ENCODE assay signal across 8 cellular contexts in genomic region chr15:85329561-85330421, GRCh38. TPM values are rescaled to one million over a fixed set of nuclear protein-coding genes. Genes with fewer than 3 reads are reported as not detected.
DNase-seq lines count a peak whose midpoint lies in the region; ATAC-seq, FAIRE-seq and TF ChIP-seq lines count a peak whose summit lies in the region.

No MANE protein-coding gene starts in this region.

- H3K36me3 Mint-ChIP-seq in CD4-positive, alpha-beta T cell (ENCODE audit: low read depth) = no peaks in the 10 kb centered on the region
- H3K36me3 Mint-ChIP-seq in T-helper 2 cell treated with Interferon-gamma antibody and Interleukin-4, amounts not matched to agents 5 μg/mL and 100 μg/mL, for 36 hours (ENCODE audit: low read depth) = peaks cover 3% of the 10 kb centered on the region

- peak in 1 of 4 donors; percentile 21 for TF ChIP-seq POLR2A in esophagus squamous epithelium (IDR thresholded peaks at IDR 0.05)

- CTCF ChIA-PET in CD4-positive, alpha-beta T cell (lab: Charles Lee) = interaction anchor here (1.1 to 3.1 kb wide), 7 partner anchors 10 to 114 kb away, joined by 3 to 29 read pairs (median 4); no protein-coding TSS in a partner anchor

- no peaks in the 10 kb centered on the region for H3K9me3 ChIP-seq in CD4-positive, alpha-beta T cell (ENCODE audit: control insufficient read depth, low read length)
- H3K9me3 ChIP-seq in esophagus squamous epithelium (no peaks in the 10 kb centered on the region), pancreas (no peaks in the 10 kb centered on the region)

- peaks cover 63% of the 10 kb centered on the region for H3K4me1 Mint-ChIP-seq in CD4-positive, alpha-beta T cell (ENCODE audit: low read depth)
- H3K4me1 Mint-ChIP-seq in T-helper 2 cell treated with Interferon-gamma antibody and Interleukin-4, amounts not matched to agents 5 μg/mL and 100 μg/mL, for 36 hours (ENCODE audit: low read depth) = peaks cover 50% of the 10 kb centered on the region

- intact Hi-C loops in CD4-positive, alpha-beta T cell (cut with DNase I, micrococcal nuclease) = loop anchor here (2.0 to 10.0 kb wide), 6 partner anchors 33 to 338 kb away; partner anchors contain the start of gene AKAP13 (in 1 of the 2)
- intact Hi-C loops in esophagus squamous epithelium (cut with DNase I) (no loop called here), pancreas (cut with DNase I) (no loop called here)

- peak; percentile 52 for ATAC-seq in CD4-positive, alpha-beta T cell (ENCODE audit: poor library complexity)
- peak; percentile 64 for ATAC-seq in HG03175 (IDR thresholded peaks at IDR 0.05; ENCODE audit: unreplicated experiment)
- peak; percentile 42 to 74 (median 64) for ATAC-seq in pancreas

- H3K27me3 ChIP-seq in CD4-positive, alpha-beta T cell (ENCODE audit: control insufficient read depth, insufficient read depth, low read length) = no peaks in the 10 kb centered on the region
- H3K27me3 ChIP-seq in esophagus squamous epithelium (no peaks in the 10 kb centered on the region), pancreas (no peaks in the 10 kb centered on the region)

- H3K27ac Mint-ChIP-seq in CD4-positive, alpha-beta T cell = peak overlapping the region; percentile 85
- peak overlapping the region; percentile 98 for H3K27ac Mint-ChIP-seq in T-helper 2 cell treated with Interferon-gamma antibody and Interleukin-4, amounts not matched to agents 5 μg/mL and 100 μg/mL, for 36 hours

- WGBS in esophagus squamous epithelium, 2 donors = 19 to 38% methylated on average over 16 to 19 of the region's 19 CpGs
- WGBS in pancreas, 2 donors = 35 to 43% methylated on average over 19 of the region's 19 CpGs

- H3K4me3 Mint-ChIP-seq in CD4-positive, alpha-beta T cell = peak overlapping the region; percentile 96
- H3K4me3 Mint-ChIP-seq in T-helper 2 cell treated with Interferon-gamma antibody and Interleukin-4, amounts not matched to agents 5 μg/mL and 100 μg/mL, for 36 hours = peak overlapping the region; percentile 97

- no peaks in the 10 kb centered on the region for H3K36me3 ChIP-seq in esophagus squamous epithelium
- no peaks in the 10 kb centered on the region for H3K36me3 ChIP-seq in pancreas

- no peaks in the 10 kb centered on the region for H3K9me3 Mint-ChIP-seq in CD4-positive, alpha-beta T cell
- H3K9me3 Mint-ChIP-seq in T-helper 2 cell treated with Interferon-gamma antibody and Interleukin-4, amounts not matched to agents 5 μg/mL and 100 μg/mL, for 36 hours = no peaks in the 10 kb centered on the region

- H3K4me1 ChIP-seq in esophagus squamous epithelium (peaks cover 11 to 31% (median 19%) of the 10 kb centered on the region in 3 donors), pancreas (peaks cover 0 to 3% (median 0%) of the 10 kb centered on the region in 3 donors)

- no peaks in the 10 kb centered on the region for H3K27me3 Mint-ChIP-seq in CD4-positive, alpha-beta T cell
- H3K27me3 Mint-ChIP-seq in T-helper 2 cell treated with Interferon-gamma antibody and Interleukin-4, amounts not matched to agents 5 μg/mL and 100 μg/mL, for 36 hours (ENCODE audit: low read depth) = no peaks in the 10 kb centered on the region

- peak; percentile 95 for FAIRE-seq in GM19239 (lab: Jason Lieb, UNC)
- no peak for FAIRE-seq in pancreas (lab: Jason Lieb, UNC)

- POLR2A ChIA-PET in CD4-positive, alpha-beta T cell (lab: Charles Lee) = interaction anchor here (0.6 to 4.6 kb wide), 14 partner anchors 11 to 375 kb away, joined by 3 to 70 read pairs (median 4); partner anchors contain the start of gene AKAP13

- H3K27ac ChIP-seq in CD4-positive, alpha-beta T cell (ENCODE audit: low read depth, low read length) = peak overlapping the region; percentile 60
- peak overlapping the region; percentile 44 to 86 (median 83) for H3K27ac ChIP-seq in esophagus squamous epithelium
- peak overlapping the region in 2 of 4 donors; percentile 13 to 49 for H3K27ac ChIP-seq in pancreas

- no peak for TF ChIP-seq CTCF in CD4-positive, alpha-beta T cell (IDR thresholded peaks at IDR 0.05)
- TF ChIP-seq CTCF in esophagus squamous epithelium (IDR thresholded peaks at IDR 0.05) (no peak), pancreas (IDR thresholded peaks at IDR 0.05) (no peak)

- H3K4me3 ChIP-seq in esophagus squamous epithelium (peak overlapping the region; percentile 12 to 66 (median 42)), pancreas (peak overlapping the region; percentile 6 to 43 (median 16))

- no peak for DNase-seq in CD4-positive, alpha-beta T cell
- peak; percentile 54 for DNase-seq in GM19239 (ENCODE audit: insufficient read length, low spot score)
- DNase-seq in T-helper 2 cell treated with Interferon-gamma antibody and Interleukin-4, amounts not matched to agents 5 μg/mL and 100 μg/mL, for 36 hours (ENCODE audit: low spot score) = peak; percentile 49
- DNase-seq in esophagus squamous epithelium (lab: John Stamatoyannopoulos, UW) = no peak
- DNase-seq in pancreas = no peak
- no peak for DNase-seq in NCI-H82 treated with DMSO at 0.1 percent for 48 hours (lab: John Stamatoyannopoulos, UW; ENCODE audit: unreplicated experiment)
- no peak for DNase-seq in NCI-H1048 (lab: John Stamatoyannopoulos, UW)

RNA-seq across cellular contexts. Expression of gene AKAP13, which starts 50.6 kb away (rescaled TPM):
- total RNA-seq in CD4-positive, alpha-beta T cell = 100 to 1,000 TPM; 282 to 304 TPM
- total RNA-seq in esophagus squamous epithelium (100 to 1,000 TPM in 1 of 4 donors, 10 to 100 TPM in 3; 57.3 to 178 (median 81.5) TPM), pancreas (100 to 1,000 TPM in 3 of 6 donors, 10 to 100 TPM in 3; 79.9 to 139 (median 113) TPM)
- polyA plus RNA-seq in pancreas = 10 to 100 TPM; 64.9 to 77.4 TPM

Comparison
In these comparisons a context has a peak if more than half of its experiments do, and no peak if none do; other contexts are left out.
1. DNase-seq: peak in GM19239 (single experiment) and T-helper 2 cell treated with Interferon-gamma antibody and Interleukin-4, amounts not matched to agents 5 μg/mL and 100 μg/mL, for 36 hours (single experiment); none in CD4-positive, alpha-beta T cell (0 of 10), esophagus squamous epithelium (single experiment), pancreas (0 of 6), NCI-H82 treated with DMSO at 0.1 percent for 48 hours (single experiment) and NCI-H1048 (single experiment).
2. intact Hi-C loops: an anchor here in CD4-positive, alpha-beta T cell (2.0 to 10.0 kb wide); none called in esophagus squamous epithelium and pancreas.
3. Peak in every context shown above with its lines, with median percentiles within 50 percentile points of each other: ATAC-seq.